12 cellular contexts compared by ENCODE assay signal in genomic region chr5:127519527-127519926, GRCh38. TPM values are rescaled to one million over a fixed set of nuclear protein-coding genes. Genes with fewer than 3 reads are reported as not detected.
A peak's percentile ranks its signal among the peaks of the same experiment; 100 is the strongest.
DNase-seq lines count a peak whose midpoint lies in the region; ATAC-seq, FAIRE-seq and TF ChIP-seq lines count a peak whose summit lies in the region.
"Had no signal": no experiment of that assay in that cellular context is flagged by ENCODE, and none has a peak within 500 bp of the region (broad histone marks: within the 10 kb centered on the region; RNA-seq: fewer than 3 reads in every experiment).

No MANE protein-coding gene starts in this region.

- DNase-seq in A549 (ENCODE audit: low read depth in 1 of 2, low spot score in 1 of 2) (no peak), DMS79 (lab: John Stamatoyannopoulos, UW) (no peak), OCI-M2 (lab: John Stamatoyannopoulos, UW; ENCODE audit: unreplicated experiment) (no peak), NK-92 (lab: John Stamatoyannopoulos, UW; ENCODE audit: unreplicated experiment) (no peak)
- no peak for DNase-seq in CD8-positive, alpha-beta memory T cell
- DNase-seq: activated CD4-positive, alpha-beta T cell treated with anti-CD3 and anti-CD28 coated beads for 1 hour; body of pancreas; left ventricle myocardium inferior had no signal

- H3K4me3 ChIP-seq in A549 (no peak overlapping the region), iPS-20b (ENCODE audit: low read length) (peak overlapping the region; percentile 77; the same call in 1 of the 2 replicates), gastroesophageal sphincter (no peak overlapping the region)
- no peak overlapping the region for H3K4me3 ChIP-seq in CD8-positive, alpha-beta memory T cell (ENCODE audit: low read length)

- H3K27me3 Mint-ChIP-seq in CD8-positive, alpha-beta memory T cell = peaks cover 4% of the 10 kb centered on the region in 2 donors
- peaks cover 8% of the 10 kb centered on the region for H3K27me3 Mint-ChIP-seq in activated T-helper 17 cell treated with anti-CD3 and anti-CD28 coated beads, Interleukin-2, amount 50 U/mL, for 72 hours

- no peak for TF ChIP-seq CTCF in A549 (IDR thresholded peaks at IDR 0.05)
- TF ChIP-seq CTCF in gastroesophageal sphincter (IDR thresholded peaks at IDR 0.05) = no peak

- WGBS in A549 (ENCODE audit: missing lambda C conversion rate) = 77% methylated on average over 4 of the region's 4 CpGs
- WGBS in gastroesophageal sphincter (ENCODE audit: low coverage in 1 of 2), 2 donors = 83 to 90% methylated on average over 3 to 4 of the region's 4 CpGs

- TF ChIP-seq EP300 in A549 (IDR thresholded peaks at IDR 0.05) (no peak), gastroesophageal sphincter (IDR thresholded peaks at IDR 0.05) (no peak)

- TF ChIP-seq POLR2A in A549 (IDR thresholded peaks at IDR 0.05; ENCODE audit: low read length) (no peak), gastroesophageal sphincter (IDR thresholded peaks at IDR 0.05) (no peak)

- no peak for FAIRE-seq in A549 (lab: Jason Lieb, UNC)

- H3K4me1 Mint-ChIP-seq in CD8-positive, alpha-beta memory T cell = peaks cover 38 to 44% (median 43%) of the 10 kb centered on the region in 3 donors
- H3K4me1 Mint-ChIP-seq in activated T-helper 17 cell treated with anti-CD3 and anti-CD28 coated beads, Interleukin-2, amount 50 U/mL, for 72 hours = peaks cover 17% of the 10 kb centered on the region

- POLR2A ChIA-PET in A549 (lab: Yijun Ruan, JAX) = no interaction called here
- POLR2A ChIA-PET in CD8-positive, alpha-beta memory T cell (lab: Charles Lee) = no interaction called here

- CTCF ChIA-PET in A549 (lab: Yijun Ruan, JAX) = no interaction called here
- CTCF ChIA-PET in CD8-positive, alpha-beta memory T cell (lab: Charles Lee) = no interaction called here

- TF ChIP-seq RAD21 in A549 (conservative IDR thresholded peaks at IDR 0.05 in 1 of 2, IDR thresholded peaks at IDR 0.05 in 1 of 2) = no peak

- H3K4me2 ChIP-seq in A549 = peak overlapping the region; percentile 64; the same call in 1 of the 3 replicates

- no peaks in the 10 kb centered on the region for H3K27me3 ChIP-seq in CD8-positive, alpha-beta memory T cell (ENCODE audit: insufficient read depth, low read length, poor library complexity, severe bottlenecking)
- H3K27me3 ChIP-seq in iPS-20b (ENCODE audit: insufficient read depth, low read length) (no peaks in the 10 kb centered on the region), gastroesophageal sphincter (no peaks in the 10 kb centered on the region)
- H3K27me3 ChIP-seq: body of pancreas had no signal

- peaks cover 2 to 10% (median 9%) of the 10 kb centered on the region in 5 donors for H3K9me3 Mint-ChIP-seq in CD8-positive, alpha-beta memory T cell
- H3K9me3 Mint-ChIP-seq in activated T-helper 17 cell treated with anti-CD3 and anti-CD28 coated beads, Interleukin-2, amount 50 U/mL, for 72 hours = peaks cover 8% of the 10 kb centered on the region

- H3K4me3 Mint-ChIP-seq in CD8-positive, alpha-beta memory T cell = peak overlapping the region; percentile 6 to 92 (median 52)
- peak overlapping the region; percentile 83 for H3K4me3 Mint-ChIP-seq in activated T-helper 17 cell treated with anti-CD3 and anti-CD28 coated beads, Interleukin-2, amount 50 U/mL, for 72 hours

- peaks cover 14 to 41% (median 19%) of the 10 kb centered on the region in 3 donors for H3K36me3 Mint-ChIP-seq in CD8-positive, alpha-beta memory T cell
- peaks cover 55% of the 10 kb centered on the region for H3K36me3 Mint-ChIP-seq in activated T-helper 17 cell treated with anti-CD3 and anti-CD28 coated beads, Interleukin-2, amount 50 U/mL, for 72 hours (ENCODE audit: low read depth)

- H3K27ac Mint-ChIP-seq in CD8-positive, alpha-beta memory T cell = peak overlapping the region in 4 of 8 donors; percentile 7 to 51 (median 16)
- H3K27ac Mint-ChIP-seq in activated T-helper 17 cell treated with anti-CD3 and anti-CD28 coated beads, Interleukin-2, amount 50 U/mL, for 72 hours = no peak overlapping the region

- H3K27ac ChIP-seq in A549 = no peak overlapping the region
- H3K27ac ChIP-seq in CD8-positive, alpha-beta memory T cell (ENCODE audit: low read depth, low read length) = no peak overlapping the region
- no peak overlapping the region for H3K27ac ChIP-seq in iPS-20b (ENCODE audit: low read length)
- H3K27ac ChIP-seq in gastroesophageal sphincter = no peak overlapping the region
- H3K27ac ChIP-seq: body of pancreas, left ventricle myocardium inferior had no signal

- peaks cover 3% of the 10 kb centered on the region for H3K36me3 ChIP-seq in CD8-positive, alpha-beta memory T cell (ENCODE audit: insufficient read depth, low read length)
- H3K36me3 ChIP-seq in iPS-20b (ENCODE audit: insufficient read depth, low read depth, low read length) (peaks cover 48% of the 10 kb centered on the region), gastroesophageal sphincter (peaks cover 1 to 25% of the 10 kb centered on the region in 2 donors)

- ATAC-seq in A549 = no peak
- no peak for ATAC-seq in activated T-helper 17 cell treated with anti-CD3 and anti-CD28 coated beads, Interleukin-2, amount 50 U/mL, for 72 hours (replicated peaks)
- ATAC-seq in gastroesophageal sphincter = no peak
- ATAC-seq: body of pancreas, esophagus mucosa had no signal

- H3K4me1 ChIP-seq in A549 (peaks cover 7% of the 10 kb centered on the region; the same call in 2 of the 3 replicates), iPS-20b (ENCODE audit: insufficient read depth, low read length) (peaks cover 6% of the 10 kb centered on the region; the same call in 1 of the 2 replicates), gastroesophageal sphincter (peaks cover 0 to 29% (median 3%) of the 10 kb centered on the region in 3 donors)
- peaks cover 15% of the 10 kb centered on the region for H3K4me1 ChIP-seq in CD8-positive, alpha-beta memory T cell (ENCODE audit: insufficient read depth, low read length)

- H3K9me3 ChIP-seq in A549 (peaks cover 11% of the 10 kb centered on the region; the same call in 2 of the 3 replicates), iPS-20b (ENCODE audit: insufficient read depth, low read depth, low read length) (peaks cover 7% of the 10 kb centered on the region; the same call in 1 of the 2 replicates), gastroesophageal sphincter (peaks cover 0 to 8% (median 0%) of the 10 kb centered on the region in 3 donors)
- no peaks in the 10 kb centered on the region for H3K9me3 ChIP-seq in CD8-positive, alpha-beta memory T cell (ENCODE audit: low read length)
- H3K9me3 ChIP-seq: body of pancreas had no signal

- no peak overlapping the region for H3K9ac ChIP-seq in iPS-20b (ENCODE audit: low read depth, low read length)

TF ChIP-seq in A549, 52 proteins besides CTCF, POLR2A, EP300 and RAD21:
- TF ChIP-seq RNF2 (IDR thresholded peaks at IDR 0.05; ENCODE audit: borderline replicate concordance, low read depth) (no peak), RARB (CRISPR knock-in tag; IDR thresholded peaks at IDR 0.05) (no peak), POLR2AphosphoS2 (conservative IDR thresholded peaks at IDR 0.05; ENCODE audit: low read length) (no peak), GATA3 (IDR thresholded peaks at IDR 0.05; ENCODE audit: borderline replicate concordance) (no peak), HDAC2 (IDR thresholded peaks at IDR 0.05) (no peak), FOSL2 (IDR thresholded peaks at IDR 0.05) (no peak), FOSL2 (CRISPR knock-in tag; IDR thresholded peaks at IDR 0.05) (no peak), ZFP36 (IDR thresholded peaks at IDR 0.05; ENCODE audit: borderline replicate concordance, partially characterized antibody) (no peak), KDM1A (IDR thresholded peaks at IDR 0.05; ENCODE audit: low read depth) (no peak), FOXS1 (CRISPR knock-in tag; IDR thresholded peaks at IDR 0.05) (no peak), RFX5 (IDR thresholded peaks at IDR 0.05) (no peak), CEBPB (IDR thresholded peaks at IDR 0.05) (no peak), HOXB13 (CRISPR knock-in tag; IDR thresholded peaks at IDR 0.05; ENCODE audit: low read depth) (no peak), ATOH8 (CRISPR knock-in tag; IDR thresholded peaks at IDR 0.05; ENCODE audit: low read depth) (no peak), NR3C1 (IDR thresholded peaks at IDR 0.05) (no peak), MYC (IDR thresholded peaks at IDR 0.05; ENCODE audit: borderline replicate concordance, low read length) (no peak)
TF ChIP-seq in A549: peak in this region for 0.

RNA-seq across cellular contexts. Expression of gene PRRC1, which starts 2.1 kb away (rescaled TPM):
- polyA plus RNA-seq in A549 (2011; rRNA removed) = 80.4 and 82.2 TPM in 2 replicates
- polyA plus RNA-seq in A549 (2012; cell fraction: cytosol; rRNA removed) = 21.0 and 24.8 TPM in 2 replicates
- 14.6 and 25.9 TPM in 2 replicates for polyA plus RNA-seq in A549 (2012; cell fraction: nucleus; rRNA removed)
- polyA plus RNA-seq in A549 (2017; fragmentation: RNase III; extraction: RNeasy Plus Mini Kit Qiagen cat#74134 plus additional on column Dnase treatment) = 38.8 to 45.0 TPM (median 40.7 TPM) in 3 replicates
- 95.6 and 103 TPM in 2 replicates for polyA minus RNA-seq in A549 (2011; rRNA and poly(A)+ RNA removed)
- total RNA-seq in CD8-positive, alpha-beta memory T cell = 10 to 100 TPM; 32.4 to 37.5 TPM
- 34.6 TPM for polyA plus RNA-seq in CD8-positive, alpha-beta memory T cell
- 10 to 100 TPM; 31.3 to 39.1 TPM for total RNA-seq in activated T-helper 17 cell treated with anti-CD3 and anti-CD28 coated beads, Interleukin-2, amount 50 U/mL, for 72 hours
- 10 to 100 TPM; 27.2 to 49.1 (median 30.1) TPM for total RNA-seq in gastroesophageal sphincter
